ENCODE assay signal across 17 cellular contexts in the genomic region with DNA sequence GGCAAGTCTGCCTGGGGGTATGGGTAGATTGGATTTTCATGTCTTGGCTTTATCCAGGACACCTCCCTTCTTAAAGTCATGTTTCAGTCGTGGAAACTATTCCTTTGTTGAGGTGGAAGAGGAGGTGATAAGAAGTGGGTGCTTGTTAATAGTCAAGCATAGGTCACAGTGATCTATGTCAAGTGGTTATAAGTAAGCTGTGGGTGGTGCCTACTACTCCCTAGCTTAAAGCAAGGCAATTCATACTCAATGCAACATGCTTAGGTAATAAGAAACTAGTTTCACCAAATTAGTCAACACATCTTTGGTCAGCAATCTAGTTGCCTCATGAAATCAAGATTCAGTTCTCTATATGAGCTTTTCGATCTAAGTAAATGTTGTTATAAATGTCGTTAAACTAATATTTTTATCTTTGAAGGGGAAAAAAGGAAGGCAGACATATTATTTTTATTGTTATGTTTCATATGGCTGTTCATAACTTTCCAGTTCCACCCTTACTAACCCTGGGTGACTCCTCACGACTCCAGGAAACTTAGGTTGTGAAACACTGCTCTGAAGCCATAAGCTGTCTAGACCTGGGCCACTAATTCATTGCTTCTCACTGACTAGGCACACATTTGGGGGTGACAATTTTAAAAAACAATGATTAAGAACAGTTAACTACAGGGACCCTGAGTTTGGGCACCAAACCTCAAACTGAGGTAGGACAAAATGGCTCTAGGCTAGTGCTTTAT. TPM values are rescaled to one million over a fixed set of nuclear protein-coding genes. Genes with fewer than 3 reads are reported as not detected.
A peak's percentile ranks its signal among the peaks of the same experiment; 100 is the strongest.
DNase-seq lines count a peak whose midpoint lies in the region; ATAC-seq and TF ChIP-seq lines count a peak whose summit lies in the region.
"Had no signal": no experiment of that assay in that cellular context is flagged by ENCODE, and none has a peak within 500 bp of the region (broad histone marks: within the 10 kb centered on the region; RNA-seq: fewer than 3 reads in every experiment).

No MANE protein-coding gene starts in this region.

- H3K9ac ChIP-seq in OCI-LY3 (ENCODE audit: low read length) = peak overlapping the region; percentile 33; the same call in 1 of the 2 replicates

- DNase-seq in GM12865 (ENCODE audit: low read depth) = peak; percentile 7
- DNase-seq in natural killer cell treated with Interleukin-12 subunit alpha and Interleukin-12 subunit beta and Interleukin-15 and Interleukin-18, amount 100 ng/mL, for 72 hours (ENCODE audit: low spot score) = no peak
- DNase-seq in SW480 (ENCODE audit: low spot score) = no peak
- no peak for DNase-seq in NCI-H2081 treated with DMSO at 0.1 percent for 48 hours (lab: John Stamatoyannopoulos, UW)
- no peak for DNase-seq in left ventricle myocardium superior
- DNase-seq: activated CD8-positive, alpha-beta memory T cell treated with anti-CD3 and anti-CD28 coated beads, Interleukin-2, amount 50 U/mL, for 48 hours; GDM1; immature natural killer cell; KBM-7; NCI-H524; spleen had no signal

- intact Hi-C loops in left ventricle myocardium superior (cut with micrococcal nuclease) = no loop called here

- H3K36me3 ChIP-seq in OCI-LY3 (replicated peaks; ENCODE audit: low read depth, low read length) = peaks cover 12% of the 10 kb centered on the region
- H3K36me3 ChIP-seq: spleen had no signal

- H3K27ac Mint-ChIP-seq in natural killer cell treated with Interleukin-12 subunit alpha and Interleukin-12 subunit beta and Interleukin-15 and Interleukin-18, amount 100 ng/mL, for 72 hours = no peak overlapping the region
- H3K27ac Mint-ChIP-seq: immature natural killer cell had no signal

- H3K4me2 ChIP-seq in OCI-LY3 (ENCODE audit: low read length) = peak overlapping the region; percentile 70

- peaks cover 27 to 28% of the 10 kb centered on the region in 2 donors for H3K4me1 Mint-ChIP-seq in natural killer cell treated with Interleukin-12 subunit alpha and Interleukin-12 subunit beta and Interleukin-15 and Interleukin-18, amount 100 ng/mL, for 72 hours (ENCODE audit: low read depth in 2 of 2)

- H3K9me3 ChIP-seq in OCI-LY3 (ENCODE audit: insufficient read depth, low read length) = peaks cover 13% of the 10 kb centered on the region; the same call in 1 of the 2 replicates

- no peak overlapping the region for H3K4me3 Mint-ChIP-seq in natural killer cell treated with Interleukin-12 subunit alpha and Interleukin-12 subunit beta and Interleukin-15 and Interleukin-18, amount 100 ng/mL, for 72 hours
- H3K4me3 Mint-ChIP-seq: immature natural killer cell, neural crest cell had no signal

- ATAC-seq in GM19463 (IDR thresholded peaks at IDR 0.05; ENCODE audit: unreplicated experiment) = peak; percentile 63
- ATAC-seq in HG02981 (IDR thresholded peaks at IDR 0.05; ENCODE audit: unreplicated experiment) = peak; percentile 65
- ATAC-seq in natural killer cell treated with Interleukin-12 subunit alpha and Interleukin-12 subunit beta and Interleukin-15 and Interleukin-18, amount 100 ng/mL, for 72 hours = no peak
- no peak for ATAC-seq in left ventricle myocardium superior

- peak overlapping the region; percentile 84 for H3K27ac ChIP-seq in OCI-LY3 (ENCODE audit: low read length)

- H3K79me2 ChIP-seq in OCI-LY3 (ENCODE audit: low read length) = no peaks in the 10 kb centered on the region

- peaks cover 60% of the 10 kb centered on the region for H3K4me1 ChIP-seq in OCI-LY3 (ENCODE audit: low read length)

- no peak overlapping the region for H3K4me3 ChIP-seq in GM12865 (ENCODE audit: low read depth, low read length)
- no peak overlapping the region for H3K4me3 ChIP-seq in OCI-LY3 (ENCODE audit: low read length)
- H3K4me3 ChIP-seq: spleen had no signal

- H3K27me3 Mint-ChIP-seq in natural killer cell treated with Interleukin-12 subunit alpha and Interleukin-12 subunit beta and Interleukin-15 and Interleukin-18, amount 100 ng/mL, for 72 hours = no peaks in the 10 kb centered on the region

- H3K9me3 Mint-ChIP-seq in natural killer cell treated with Interleukin-12 subunit alpha and Interleukin-12 subunit beta and Interleukin-15 and Interleukin-18, amount 100 ng/mL, for 72 hours = peaks cover 5% of the 10 kb centered on the region

- H2AFZ ChIP-seq in OCI-LY3 (ENCODE audit: low read depth, low read length) = 0 out of 2 replicates have a peak overlapping the region, but pooled peaks have one; percentile 44

- H3K27me3 ChIP-seq in OCI-LY3 (ENCODE audit: low read depth, low read length) = no peaks in the 10 kb centered on the region
- H3K27me3 ChIP-seq: spleen had no signal

- no peak for TF ChIP-seq CTCF in GM12865 (IDR thresholded peaks at IDR 0.05; ENCODE audit: insufficient read depth, low read depth, low read length, missing control alignments)
- no peak for TF ChIP-seq CTCF in OCI-LY3 (IDR thresholded peaks at IDR 0.05; ENCODE audit: low read depth, low read length)

- H4K20me1 ChIP-seq in OCI-LY3 (ENCODE audit: insufficient read depth, low read length) = no peaks in the 10 kb centered on the region

- H3K36me3 Mint-ChIP-seq in natural killer cell treated with Interleukin-12 subunit alpha and Interleukin-12 subunit beta and Interleukin-15 and Interleukin-18, amount 100 ng/mL, for 72 hours = peaks cover 10% of the 10 kb centered on the region

RNA-seq across cellular contexts. Expression of a gene that starts 5.8 kb away (rescaled TPM):
- total RNA-seq in natural killer cell treated with Interleukin-12 subunit alpha and Interleukin-12 subunit beta and Interleukin-15 and Interleukin-18, amount 100 ng/mL, for 72 hours = under 1 TPM in 1 of 2 donors, not detected in 1; 0.06 TPM
- total RNA-seq in left ventricle myocardium superior = 0.25 TPM
- total RNA-seq: T-helper 2 cell treated with Interferon-gamma antibody and Interleukin-4, amounts not matched to agents 100 ng/mL and 5 ng/mL, for 36 hours had no signal

RNA-seq across cellular contexts. Expression of a gene that starts 32.5 kb away (rescaled TPM):
- not detected for total RNA-seq in natural killer cell treated with Interleukin-12 subunit alpha and Interleukin-12 subunit beta and Interleukin-15 and Interleukin-18, amount 100 ng/mL, for 72 hours
- total RNA-seq in left ventricle myocardium superior = 0.74 TPM
- total RNA-seq: astrocyte, neural crest cell had no signal

Comparison
In these comparisons a context has a peak if more than half of its experiments do, and no peak if none do; other contexts are left out.
1. ATAC-seq: peak in GM19463 (single experiment) and HG02981 (single experiment); none in natural killer cell treated with Interleukin-12 subunit alpha and Interleukin-12 subunit beta and Interleukin-15 and Interleukin-18, amount 100 ng/mL, for 72 hours (0 of 2) and left ventricle myocardium superior (single experiment).